Comparison of ENCODE assay signal across 1 cellular context in genomic region chr6:11222385-11223277, GRCh38.
TF ChIP-seq lines count a peak whose summit lies in the region.

No MANE protein-coding gene starts in this region.

TF ChIP-seq in HepG2, 621 proteins besides CTCF, POLR2A, EP300 and RAD21 (continues in another document):
- TF ChIP-seq ZNF3 (CRISPR knock-in tag; IDR thresholded peaks at IDR 0.05) (no peak), MXI1 (IDR thresholded peaks at IDR 0.05; ENCODE audit: borderline replicate concordance, low read depth, low read length) (peak; percentile 15; the same call in 1 of the 3 replicates), ZNF441 (CRISPR knock-in tag; IDR thresholded peaks at IDR 0.05; ENCODE audit: borderline replicate concordance) (no peak), GABPA (IDR thresholded peaks at IDR 0.05; ENCODE audit: low read depth, low read length) (no peak), GABPA (CRISPR knock-in tag; IDR thresholded peaks at IDR 0.05; ENCODE audit: low read depth) (no peak), THAP9 (CRISPR knock-in tag; IDR thresholded peaks at IDR 0.05; ENCODE audit: borderline replicate concordance) (no peak), ARID2 (CRISPR knock-in tag; IDR thresholded peaks at IDR 0.05; ENCODE audit: borderline replicate concordance) (peak; percentile 81; the same call in 1 of the 2 replicates), ZNF513 (CRISPR knock-in tag; conservative IDR thresholded peaks at IDR 0.05) (no peak), DBP (CRISPR knock-in tag; IDR thresholded peaks at IDR 0.05; ENCODE audit: not compliant biosample characterization) (no peak), HOXA3 (CRISPR knock-in tag; IDR thresholded peaks at IDR 0.05) (no peak), KMT2A (CRISPR knock-in tag; IDR thresholded peaks at IDR 0.05) (no peak), MTF1 (CRISPR knock-in tag; IDR thresholded peaks at IDR 0.05) (no peak), FOXA3 (CRISPR knock-in tag; IDR thresholded peaks at IDR 0.05) (peak; percentile 35; the same call in 1 of the 2 replicates), ZFX (CRISPR knock-in tag; IDR thresholded peaks at IDR 0.05; ENCODE audit: low read depth) (no peak), ZNF777 (CRISPR knock-in tag; IDR thresholded peaks at IDR 0.05) (no peak), ZNF263 (CRISPR knock-in tag; IDR thresholded peaks at IDR 0.05) (no peak), PRDM4 (CRISPR knock-in tag; IDR thresholded peaks at IDR 0.05; ENCODE audit: borderline replicate concordance) (no peak), NR1H2 (CRISPR knock-in tag; IDR thresholded peaks at IDR 0.05; ENCODE audit: borderline replicate concordance, low read depth) (no peak), TP53 (CRISPR knock-in tag; conservative IDR thresholded peaks at IDR 0.05) (no peak), KDM4B (CRISPR knock-in tag; IDR thresholded peaks at IDR 0.05) (0 out of 2 replicates have a peak, but pooled peaks have one; percentile 22), ZNF33B (CRISPR knock-in tag; IDR thresholded peaks at IDR 0.05) (no peak), AFF4 (CRISPR knock-in tag; IDR thresholded peaks at IDR 0.05) (no peak), ZBTB10 (CRISPR knock-in tag; IDR thresholded peaks at IDR 0.05; ENCODE audit: borderline replicate concordance) (no peak), RFX3 (CRISPR knock-in tag; IDR thresholded peaks at IDR 0.05) (no peak), ZNF205 (CRISPR knock-in tag; IDR thresholded peaks at IDR 0.05) (no peak), ZFP36L2 (CRISPR knock-in tag; IDR thresholded peaks at IDR 0.05) (no peak), REPIN1 (CRISPR knock-in tag; IDR thresholded peaks at IDR 0.05; ENCODE audit: borderline replicate concordance, low read depth) (no peak), BRCA1 (CRISPR knock-in tag; IDR thresholded peaks at IDR 0.05) (no peak), ZNF614 (CRISPR knock-in tag; IDR thresholded peaks at IDR 0.05; ENCODE audit: borderline replicate concordance) (no peak), CHD2 (IDR thresholded peaks at IDR 0.05; ENCODE audit: low read depth, low read length) (no peak), ZNF350 (CRISPR knock-in tag; IDR thresholded peaks at IDR 0.05; ENCODE audit: borderline replicate concordance, low read depth) (no peak), ADNP (CRISPR knock-in tag; IDR thresholded peaks at IDR 0.05) (no peak), HMG20A (CRISPR knock-in tag; IDR thresholded peaks at IDR 0.05; ENCODE audit: borderline replicate concordance) (no peak), ZNF780A (CRISPR knock-in tag; IDR thresholded peaks at IDR 0.05) (no peak), HNF4A (CRISPR knock-in tag; IDR thresholded peaks at IDR 0.05) (0 out of 2 replicates have a peak, but pooled peaks have one; percentile 5), CREM (IDR thresholded peaks at IDR 0.05) (no peak), CREM (CRISPR knock-in tag; IDR thresholded peaks at IDR 0.05) (no peak), NR2C2 (CRISPR knock-in tag; IDR thresholded peaks at IDR 0.05; ENCODE audit: borderline replicate concordance) (no peak), MAX (IDR thresholded peaks at IDR 0.05) (no peak), ZSCAN22 (CRISPR knock-in tag; IDR thresholded peaks at IDR 0.05) (no peak), NCOR1 (IDR thresholded peaks at IDR 0.05; ENCODE audit: borderline replicate concordance, low read length) (no peak), ZBED4 (CRISPR knock-in tag; IDR thresholded peaks at IDR 0.05; ENCODE audit: borderline replicate concordance) (no peak), PATZ1 (CRISPR knock-in tag; IDR thresholded peaks at IDR 0.05) (peak; percentile 91), DMAP1 (CRISPR knock-in tag; IDR thresholded peaks at IDR 0.05) (no peak)
